Comparison of ENCODE assay signal across 8 cellular contexts in genomic region chr3:198080521-198081384, GRCh38.
DNase-seq lines count a peak whose midpoint lies in the region; ATAC-seq and TF ChIP-seq lines count a peak whose summit lies in the region.

No MANE protein-coding gene starts in this region.

- DNase-seq in SIG-M5 treated with dmso at 0.1 percent for 504 hours (lab: John Stamatoyannopoulos, UW; ENCODE audit: unreplicated experiment), result peak; percentile 70
- DNase-seq in SIG-M5 (lab: John Stamatoyannopoulos, UW), result no peak
- peak; percentile 77 for DNase-seq in NT2/D1 (ENCODE audit: low read depth, low spot score)
- peak; percentile 90 for DNase-seq in activated T-cell treated with anti-CD3 and anti-CD28 coated beads, Interleukin-2, amount 50 U/mL, for 24 hours
- DNase-seq in fibroblast of lung (ENCODE audit: low read depth in 2 of 2), result peak; percentile 60 to 65
- peak; percentile 68 for DNase-seq in natural killer cell
- peak; percentile 81 to 89 for DNase-seq in stimulated activated effector memory CD8-positive, alpha-beta T cell treated with anti-CD3 and anti-CD28 coated beads, Interleukin-12 subunit alpha, Interleukin-12 subunit beta, amount 100 ng/mL, for 72 hours (ENCODE audit: low spot score in 2 of 2)

- peak overlapping the region; percentile 80 for H3K4me2 ChIP-seq in fibroblast of lung (ENCODE audit: extremely low read depth, insufficient read depth, low read length)

- H3K9me3 ChIP-seq in NT2/D1 (ENCODE audit: insufficient read depth, low read length) (peaks cover 10% of the 10 kb centered on the region), fibroblast of lung (ENCODE audit: control insufficient read depth, insufficient read depth, low read depth, low read length) (no peaks in the 10 kb centered on the region)

- peak overlapping the region; percentile 45 for H3K4me3 ChIP-seq in NT2/D1 (ENCODE audit: insufficient read length, low read depth)
- H3K4me3 ChIP-seq in fibroblast of lung (replicated peaks in 1 of 4; ENCODE audit: control extremely low read depth in 1 of 4, insufficient read depth in 1 of 4, low read depth in 3 of 4, low read length in 4 of 4), result peak overlapping the region; percentile 32 to 49 (median 42)

- ATAC-seq in HG03342 (IDR thresholded peaks at IDR 0.05; ENCODE audit: unreplicated experiment), result peak; percentile 76
- peak; percentile 92 to 96 (median 93) for ATAC-seq in natural killer cell
- ATAC-seq in stimulated activated effector memory CD8-positive, alpha-beta T cell treated with anti-CD3 and anti-CD28 coated beads, Interleukin-12 subunit alpha, Interleukin-12 subunit beta, amount 100 ng/mL, for 72 hours, result peak; percentile 94

- H3K27ac Mint-ChIP-seq in activated T-cell treated with anti-CD3 and anti-CD28 coated beads, Interleukin-2, amount 50 U/mL, for 24 hours, result peak overlapping the region; percentile 97
- H3K27ac Mint-ChIP-seq in natural killer cell, result no peak overlapping the region
- H3K27ac Mint-ChIP-seq in stimulated activated effector memory CD8-positive, alpha-beta T cell treated with anti-CD3 and anti-CD28 coated beads, Interleukin-12 subunit alpha, Interleukin-12 subunit beta, amount 100 ng/mL, for 72 hours, result no peak overlapping the region

- no peaks in the 10 kb centered on the region for H4K20me1 ChIP-seq in fibroblast of lung (ENCODE audit: control insufficient read depth, extremely low read depth, insufficient read depth, low read length)

- H3K27me3 Mint-ChIP-seq in activated T-cell treated with anti-CD3 and anti-CD28 coated beads, Interleukin-2, amount 50 U/mL, for 24 hours, result peaks cover 34% of the 10 kb centered on the region
- H3K27me3 Mint-ChIP-seq in natural killer cell (ENCODE audit: low read depth in 2 of 2), result peaks cover 37 to 52% of the 10 kb centered on the region in 2 donors

- H3K36me3 ChIP-seq in NT2/D1 (ENCODE audit: insufficient read depth, insufficient read length, low read length), result no peaks in the 10 kb centered on the region
- no peaks in the 10 kb centered on the region for H3K36me3 ChIP-seq in fibroblast of lung (ENCODE audit: control insufficient read depth, insufficient read depth, low read length)

- H2AFZ ChIP-seq in fibroblast of lung (ENCODE audit: low read length), result peak overlapping the region; percentile 53

- peaks cover 7% of the 10 kb centered on the region for H3K36me3 Mint-ChIP-seq in activated T-cell treated with anti-CD3 and anti-CD28 coated beads, Interleukin-2, amount 50 U/mL, for 24 hours (ENCODE audit: low read depth)
- H3K36me3 Mint-ChIP-seq in natural killer cell, result no peaks in the 10 kb centered on the region
- peaks cover 6% of the 10 kb centered on the region for H3K36me3 Mint-ChIP-seq in stimulated activated effector memory CD8-positive, alpha-beta T cell treated with anti-CD3 and anti-CD28 coated beads, Interleukin-12 subunit alpha, Interleukin-12 subunit beta, amount 100 ng/mL, for 72 hours

- no peaks in the 10 kb centered on the region for H3K79me2 ChIP-seq in fibroblast of lung (ENCODE audit: control insufficient read depth, insufficient read depth, low read length)

- H3K4me1 ChIP-seq in NT2/D1 (ENCODE audit: insufficient read depth, insufficient read length) (no peaks in the 10 kb centered on the region), fibroblast of lung (ENCODE audit: control insufficient read depth, extremely low read depth, insufficient read depth, low read length) (peaks cover 2% of the 10 kb centered on the region)

- H3K27ac ChIP-seq in fibroblast of lung (ENCODE audit: insufficient read depth, low read length), result no peak overlapping the region

- H3K9me3 Mint-ChIP-seq in activated T-cell treated with anti-CD3 and anti-CD28 coated beads, Interleukin-2, amount 50 U/mL, for 24 hours, result no peaks in the 10 kb centered on the region
- no peaks in the 10 kb centered on the region for H3K9me3 Mint-ChIP-seq in natural killer cell
- H3K9me3 Mint-ChIP-seq in stimulated activated effector memory CD8-positive, alpha-beta T cell treated with anti-CD3 and anti-CD28 coated beads, Interleukin-12 subunit alpha, Interleukin-12 subunit beta, amount 100 ng/mL, for 72 hours, result no peaks in the 10 kb centered on the region

- H3K9ac ChIP-seq in NT2/D1 (ENCODE audit: insufficient read length, low read depth) (peak overlapping the region; percentile 72), fibroblast of lung (ENCODE audit: insufficient read depth, low read length) (peak overlapping the region; percentile 23)

- H3K27me3 ChIP-seq in NT2/D1 (ENCODE audit: insufficient read depth, insufficient read length) (peaks cover 72% of the 10 kb centered on the region), fibroblast of lung (ENCODE audit: control insufficient read depth, insufficient read depth, low read length) (peaks cover 12% of the 10 kb centered on the region)

- peaks cover 33% of the 10 kb centered on the region for H3K4me1 Mint-ChIP-seq in activated T-cell treated with anti-CD3 and anti-CD28 coated beads, Interleukin-2, amount 50 U/mL, for 24 hours (ENCODE audit: low read depth)
- H3K4me1 Mint-ChIP-seq in natural killer cell, result no peaks in the 10 kb centered on the region
- H3K4me1 Mint-ChIP-seq in stimulated activated effector memory CD8-positive, alpha-beta T cell treated with anti-CD3 and anti-CD28 coated beads, Interleukin-12 subunit alpha, Interleukin-12 subunit beta, amount 100 ng/mL, for 72 hours, result no peaks in the 10 kb centered on the region

- peak; percentile 21 to 48 for TF ChIP-seq CTCF in fibroblast of lung (conservative IDR thresholded peaks at IDR 0.05 in 1 of 2, IDR thresholded peaks at IDR 0.05 in 1 of 2; ENCODE audit: low read depth in 1 of 2, low read length in 2 of 2)
- peak; percentile 59 for TF ChIP-seq CTCF in natural killer cell (IDR thresholded peaks at IDR 0.05)

- peak overlapping the region; percentile 86 for H3K4me3 Mint-ChIP-seq in activated T-cell treated with anti-CD3 and anti-CD28 coated beads, Interleukin-2, amount 50 U/mL, for 24 hours
- H3K4me3 Mint-ChIP-seq in natural killer cell, result peak overlapping the region; percentile 78
- peak overlapping the region; percentile 72 for H3K4me3 Mint-ChIP-seq in stimulated activated effector memory CD8-positive, alpha-beta T cell treated with anti-CD3 and anti-CD28 coated beads, Interleukin-12 subunit alpha, Interleukin-12 subunit beta, amount 100 ng/mL, for 72 hours

- intact Hi-C loops in natural killer cell (cut with micrococcal nuclease), result loop anchor here (10.0 kb wide), 1 partner anchor 176 kb away; no protein-coding TSS in a partner anchor
